9 cellular contexts compared by ENCODE assay signal in the genomic region with DNA sequence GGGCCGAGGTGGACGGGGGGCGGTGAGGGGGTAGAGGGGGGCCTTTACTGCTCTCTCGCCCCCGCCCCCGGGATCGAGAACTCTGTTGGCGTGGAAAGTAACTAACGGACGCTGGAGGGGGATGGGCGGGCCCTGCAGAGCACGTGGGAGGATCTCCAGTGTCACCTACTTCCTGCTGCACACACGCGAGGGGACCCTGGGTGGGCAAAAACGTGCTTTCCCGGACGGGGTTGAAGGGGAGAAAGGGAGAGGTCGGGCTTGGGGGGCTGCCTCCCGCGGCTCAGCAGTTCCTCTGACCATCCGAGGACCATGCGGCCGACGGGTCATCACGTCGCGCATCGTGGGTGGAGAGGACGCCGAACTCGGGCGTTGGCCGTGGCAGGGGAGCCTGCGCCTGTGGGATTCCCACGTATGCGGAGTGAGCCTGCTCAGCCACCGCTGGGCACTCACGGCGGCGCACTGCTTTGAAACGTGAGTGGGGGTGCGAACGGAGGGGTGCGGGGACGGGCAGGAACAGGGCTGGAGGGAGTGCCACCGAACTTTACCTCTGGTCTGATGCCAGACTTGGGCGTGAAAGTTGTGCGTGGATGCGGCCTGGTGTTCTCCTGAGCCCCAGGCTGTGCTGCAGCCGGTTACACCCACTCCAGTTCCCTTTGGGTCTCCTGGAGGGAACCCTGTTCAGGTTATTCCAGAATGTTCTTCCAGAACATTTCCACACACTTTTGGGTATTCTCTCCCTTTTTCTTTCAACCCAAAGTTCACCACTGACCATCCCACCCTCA. TPM values are rescaled to one million over a fixed set of nuclear protein-coding genes. Genes with fewer than 3 reads are reported as not detected.
DNase-seq lines count a peak whose midpoint lies in the region; ATAC-seq and TF ChIP-seq lines count a peak whose summit lies in the region.
"Had no signal": no experiment of that assay in that cellular context is flagged by ENCODE, and none has a peak within 500 bp of the region (broad histone marks: within the 10 kb centered on the region; RNA-seq: fewer than 3 reads in every experiment).

No MANE protein-coding gene starts in this region.

- CTCF ChIA-PET in mammary epithelial cell (lab: Charles Lee; ENCODE audit: low non-redundant PET), result no interaction called here

- no peak for ATAC-seq in aorta (ENCODE audit: low FRiP score)
- no peak for ATAC-seq in GM18873 (IDR thresholded peaks at IDR 0.05; ENCODE audit: low FRiP score, unreplicated experiment)

- intact Hi-C loops in mammary epithelial cell (cut with micrococcal nuclease) (no loop called here), aorta (cut with DNase I) (no loop called here)

- H3K4me3 ChIP-seq in mammary epithelial cell (replicated peaks in 1 of 3; ENCODE audit: insufficient read depth in 1 of 3, low read depth in 2 of 3, low read length in 3 of 3), result peak overlapping the region in 1 of 3 experiments; percentile 24
- no peak overlapping the region for H3K4me3 ChIP-seq in aorta (ENCODE audit: low read length in 2 of 2)

- H3K36me3 ChIP-seq in mammary epithelial cell (ENCODE audit: insufficient read depth, low read length) (no peaks in the 10 kb centered on the region), aorta (ENCODE audit: control insufficient read depth in 1 of 2, insufficient read depth in 2 of 2, low read length in 1 of 2) (no peaks in the 10 kb centered on the region)
- H3K36me3 ChIP-seq: stomach had no signal

- H4K20me1 ChIP-seq in mammary epithelial cell (ENCODE audit: insufficient read depth, low read length), result no peaks in the 10 kb centered on the region

- H3K9ac ChIP-seq in mammary epithelial cell (ENCODE audit: insufficient read depth, low read length), result no peak overlapping the region

- 72% methylated on average over 16 of the region's 50 CpGs for WGBS in mammary epithelial cell (ENCODE audit: low coverage, missing lambda C conversion rate)
- 77 to 78% methylated on average over 46 to 50 of the region's 50 CpGs for WGBS in aorta, 2 donors

- dilution Hi-C loops in mammary epithelial cell (cut with HindIII; ENCODE audit: low sequenced_read_pairs), result no loop called here

- BruUV-seq in mammary epithelial cell (replicated peaks; lab: Mats Ljungman, UMichigan), result no TSS peak

- no peaks in the 10 kb centered on the region for H3K79me2 ChIP-seq in mammary epithelial cell (ENCODE audit: insufficient read depth, low read length)

- peak overlapping the region; percentile 51 for H3K4me2 ChIP-seq in mammary epithelial cell (ENCODE audit: insufficient read depth, low read depth, low read length)

- no peak overlapping the region for H2AFZ ChIP-seq in mammary epithelial cell (ENCODE audit: low read depth, low read length)

- peak; percentile 41 for DNase-seq in stimulated activated CD4-positive, alpha-beta T cell treated with anti-CD3 and anti-CD28 coated beads, Interleukin-15, amount 100 ng/mL, for 24 hours
- no peak for DNase-seq in stimulated activated CD4-positive, alpha-beta T cell treated with anti-CD3 and anti-CD28 coated beads, Interleukin-4, amount 100 ng/mL, for 1 hour
- DNase-seq in mammary epithelial cell (no peak), aorta (peak; percentile 38 to 71), NCI-H2171 (lab: John Stamatoyannopoulos, UW) (no peak)
- DNase-seq: NCI-H2029 treated with DMSO at 0.1 percent for 48 hours, stomach had no signal

- no peak overlapping the region for H3K27ac ChIP-seq in mammary epithelial cell (ENCODE audit: insufficient read depth, low read depth, low read length)
- H3K27ac ChIP-seq in aorta (ENCODE audit: low read depth in 1 of 2, low read length in 2 of 2), result no peak overlapping the region
- H3K27ac ChIP-seq: stomach had no signal

- no peak for TF ChIP-seq CTCF in mammary epithelial cell (conservative IDR thresholded peaks at IDR 0.05 in 1 of 2, IDR thresholded peaks at IDR 0.05 in 1 of 2; ENCODE audit: extremely low read depth in 1 of 2, insufficient read depth in 1 of 2, low read depth in 1 of 2, low read length in 2 of 2)

- no peaks in the 10 kb centered on the region for H3K9me3 ChIP-seq in mammary epithelial cell (replicated peaks; ENCODE audit: insufficient read depth, low read length)
- peaks cover 1% of the 10 kb centered on the region for H3K9me3 ChIP-seq in aorta (ENCODE audit: control insufficient read depth, low read length)
- H3K9me3 ChIP-seq: stomach had no signal

- H3K27me3 ChIP-seq in mammary epithelial cell (ENCODE audit: insufficient read depth, low read length), result no peaks in the 10 kb centered on the region
- H3K27me3 ChIP-seq in aorta (ENCODE audit: control insufficient read depth in 1 of 2, insufficient read depth in 2 of 2, low read length in 1 of 2), result no peaks in the 10 kb centered on the region

- in situ Hi-C loops in mammary epithelial cell (cut with MboI; ENCODE audit: low sequenced_read_pairs in 2 of 2), result no loop called here

- H3K4me1 ChIP-seq in mammary epithelial cell (ENCODE audit: insufficient read depth, low read length), result no peaks in the 10 kb centered on the region
- H3K4me1 ChIP-seq in aorta (ENCODE audit: control insufficient read depth in 1 of 2, insufficient read depth in 2 of 2, low read length in 2 of 2), result no peaks in the 10 kb centered on the region
- H3K4me1 ChIP-seq: stomach had no signal

RNA-seq across cellular contexts. Expression of gene PRSS21, which starts 0.7 kb away (rescaled TPM):
- 10 to 100 TPM in 1 of 2 donors, under 1 TPM in 1; 0.75 to 24.3 TPM for total RNA-seq in mammary epithelial cell
- polyA plus RNA-seq in mammary epithelial cell, result 3.6 TPM
- polyA minus RNA-seq in mammary epithelial cell, result 7.3 TPM
- not detected for total RNA-seq in aorta
- polyA plus RNA-seq in aorta, result not detected
- total RNA-seq: CD4-positive, CD25-positive, alpha-beta regulatory T cell had no signal

RNA-seq across cellular contexts. Expression of gene ZG16B, which starts 12.4 kb away (rescaled TPM):
- 1 to 10 TPM in 1 of 2 donors, not detected in 1; 2.7 TPM for total RNA-seq in mammary epithelial cell
- polyA plus RNA-seq in mammary epithelial cell, result 0.42 TPM
- not detected for polyA minus RNA-seq in mammary epithelial cell
- total RNA-seq in aorta, result under 1 TPM in 1 of 2 donors, not detected in 1; 0.48 TPM
- 1 to 10 TPM in 1 of 2 donors, not detected in 1; 4.8 TPM for polyA plus RNA-seq in aorta
- total RNA-seq: CD4-positive, CD25-positive, alpha-beta regulatory T cell had no signal

RNA-seq across cellular contexts. Expression of gene PRSS41, which starts 19.4 kb away (rescaled TPM):
- total RNA-seq in mammary epithelial cell, result not detected
- polyA plus RNA-seq in mammary epithelial cell, result not detected
- polyA minus RNA-seq in mammary epithelial cell, result not detected
- total RNA-seq in aorta, result not detected
- polyA plus RNA-seq in aorta, result not detected
- total RNA-seq: CD4-positive, CD25-positive, alpha-beta regulatory T cell; stomach had no signal
- polyA plus RNA-seq: CD4-positive, CD25-positive, alpha-beta regulatory T cell; stomach had no signal

RNA-seq across cellular contexts. Expression of gene PRSS33, which starts 30.3 kb away (rescaled TPM):
- total RNA-seq in mammary epithelial cell (not detected), aorta (not detected)
- polyA plus RNA-seq in mammary epithelial cell (not detected), aorta (under 1 TPM in 1 of 2 donors, not detected in 1; 0.08 TPM)
- not detected for polyA minus RNA-seq in mammary epithelial cell
- total RNA-seq: CD4-positive, CD25-positive, alpha-beta regulatory T cell; stomach had no signal
- polyA plus RNA-seq: CD4-positive, CD25-positive, alpha-beta regulatory T cell; stomach had no signal

RNA-seq across cellular contexts. Expression of gene PRSS22, which starts 40.3 kb away (rescaled TPM):
- 10 to 100 TPM in 1 of 2 donors, 1 to 10 TPM in 1; 3.1 to 12.3 TPM for total RNA-seq in mammary epithelial cell
- 3.6 TPM for polyA plus RNA-seq in mammary epithelial cell
- polyA minus RNA-seq in mammary epithelial cell, result 19.5 TPM
- not detected for total RNA-seq in aorta
- polyA plus RNA-seq in aorta, result 1 to 10 TPM in 1 of 2 donors, under 1 TPM in 1; 0.31 to 1.5 TPM
- total RNA-seq: CD4-positive, CD25-positive, alpha-beta regulatory T cell had no signal
- polyA plus RNA-seq: CD4-positive, CD25-positive, alpha-beta regulatory T cell had no signal

Comparison
In these comparisons a context has a peak if more than half of its experiments do, and no peak if none do; other contexts are left out.
1. DNase-seq: peak in stimulated activated CD4-positive, alpha-beta T cell treated with anti-CD3 and anti-CD28 coated beads, Interleukin-15, amount 100 ng/mL, for 24 hours (single experiment) and aorta (2 of 2); none in stimulated activated CD4-positive, alpha-beta T cell treated with anti-CD3 and anti-CD28 coated beads, Interleukin-4, amount 100 ng/mL, for 1 hour (single experiment), mammary epithelial cell (single experiment) and NCI-H2171 (single experiment).